Comparison of ENCODE assay signal across 1 cellular context in genomic region chr10:127802532-127803055, GRCh38.
TF ChIP-seq lines count a peak whose summit lies in the region.

No MANE protein-coding gene starts in this region.

TF ChIP-seq in GM23338, 12 proteins besides CTCF, POLR2A, EP300 and RAD21 (continued from another document):
- TF ChIP-seq ZNF462 (CRISPR knock-in tag; IDR thresholded peaks at IDR 0.05) (no peak), JUNB (IDR thresholded peaks at IDR 0.05; ENCODE audit: unreplicated experiment) (no peak), CREB1 (CRISPR knock-in tag; IDR thresholded peaks at IDR 0.05; ENCODE audit: low read depth) (no peak), STAT1 (IDR thresholded peaks at IDR 0.05; ENCODE audit: unreplicated experiment) (no peak), NANOG (IDR thresholded peaks at IDR 0.05; ENCODE audit: borderline replicate concordance) (no peak), ZNF331 (CRISPR knock-in tag; IDR thresholded peaks at IDR 0.05; ENCODE audit: low read depth) (no peak), POLR2AphosphoS5 (IDR thresholded peaks at IDR 0.05; ENCODE audit: low read depth) (no peak)
TF ChIP-seq in GM23338: peak in this region for 0.
